Comparison of ENCODE assay signal across 20 cellular contexts in the genomic region with DNA sequence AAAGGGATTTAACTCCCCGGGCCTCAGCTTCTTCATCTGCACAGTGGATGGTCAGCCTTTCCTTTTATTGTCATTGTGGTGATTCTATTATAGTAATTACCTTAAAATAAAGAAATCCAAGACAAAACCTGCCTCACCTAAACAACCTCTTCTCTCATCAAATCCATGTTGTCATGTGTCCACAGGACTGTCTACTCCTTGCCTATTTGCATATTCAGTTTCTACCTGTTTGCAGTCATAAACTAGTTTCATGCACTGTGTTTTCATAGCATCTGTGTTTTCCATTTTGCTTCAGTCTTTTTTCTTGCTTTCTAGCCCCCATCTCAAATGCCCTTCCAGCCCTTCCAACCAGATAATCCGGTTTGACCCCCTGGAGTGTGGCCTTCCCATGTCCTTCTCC. TPM values are rescaled to one million over a fixed set of nuclear protein-coding genes. Genes with fewer than 3 reads are reported as not detected.
DNase-seq lines count a peak whose midpoint lies in the region; ATAC-seq lines count a peak whose summit lies in the region.
"Had no signal": no experiment of that assay in that cellular context is flagged by ENCODE, and none has a peak within 500 bp of the region (broad histone marks: within the 10 kb centered on the region; RNA-seq: fewer than 3 reads in every experiment).

No MANE protein-coding gene starts in this region.

- H3K27ac Mint-ChIP-seq in activated T-cell treated with anti-CD3 and anti-CD28 coated beads, Interleukin-2, amount 50 U/mL, for 24 hours: peak overlapping the region; percentile 82
- peak overlapping the region; percentile 5 to 59 (median 53) for H3K27ac Mint-ChIP-seq in IgD-negative memory B cell
- H3K27ac Mint-ChIP-seq in activated naive CD8-positive, alpha-beta T cell: peak overlapping the region; percentile 95
- peak overlapping the region; percentile 79 for H3K27ac Mint-ChIP-seq in stimulated activated effector memory CD8-positive, alpha-beta T cell treated with anti-CD3 and anti-CD28 coated beads, Interleukin-12 subunit alpha, Interleukin-12 subunit beta, amount 100 ng/mL, for 72 hours
- H3K27ac Mint-ChIP-seq: mesothelial cell of epicardium had no signal

- H3K4me1 Mint-ChIP-seq in activated T-cell treated with anti-CD3 and anti-CD28 coated beads, Interleukin-2, amount 50 U/mL, for 24 hours (ENCODE audit: low read depth): peaks cover 70% of the 10 kb centered on the region
- peaks cover 22 to 41% (median 38%) of the 10 kb centered on the region in 3 donors for H3K4me1 Mint-ChIP-seq in IgD-negative memory B cell
- H3K4me1 Mint-ChIP-seq in activated naive CD8-positive, alpha-beta T cell (ENCODE audit: low read depth): peaks cover 47% of the 10 kb centered on the region
- H3K4me1 Mint-ChIP-seq in stimulated activated effector memory CD8-positive, alpha-beta T cell treated with anti-CD3 and anti-CD28 coated beads, Interleukin-12 subunit alpha, Interleukin-12 subunit beta, amount 100 ng/mL, for 72 hours: peaks cover 47% of the 10 kb centered on the region

- H3K27me3 Mint-ChIP-seq in activated T-cell treated with anti-CD3 and anti-CD28 coated beads, Interleukin-2, amount 50 U/mL, for 24 hours: no peaks in the 10 kb centered on the region
- H3K27me3 Mint-ChIP-seq in IgD-negative memory B cell: no peaks in the 10 kb centered on the region
- H3K27me3 Mint-ChIP-seq in activated naive CD8-positive, alpha-beta T cell: no peaks in the 10 kb centered on the region

- H3K4me3 Mint-ChIP-seq in activated T-cell treated with anti-CD3 and anti-CD28 coated beads, Interleukin-2, amount 50 U/mL, for 24 hours: no peak overlapping the region
- peak overlapping the region in 2 of 4 donors; percentile 0 to 53 for H3K4me3 Mint-ChIP-seq in IgD-negative memory B cell
- no peak overlapping the region for H3K4me3 Mint-ChIP-seq in activated naive CD8-positive, alpha-beta T cell
- H3K4me3 Mint-ChIP-seq in stimulated activated effector memory CD8-positive, alpha-beta T cell treated with anti-CD3 and anti-CD28 coated beads, Interleukin-12 subunit alpha, Interleukin-12 subunit beta, amount 100 ng/mL, for 72 hours: no peak overlapping the region
- H3K4me3 Mint-ChIP-seq: mesothelial cell of epicardium, neural crest cell had no signal

- H3K36me3 Mint-ChIP-seq in activated T-cell treated with anti-CD3 and anti-CD28 coated beads, Interleukin-2, amount 50 U/mL, for 24 hours (ENCODE audit: low read depth): peaks cover 97% of the 10 kb centered on the region
- peaks cover 7% of the 10 kb centered on the region for H3K36me3 Mint-ChIP-seq in IgD-negative memory B cell
- H3K36me3 Mint-ChIP-seq in activated naive CD8-positive, alpha-beta T cell: peaks cover 6% of the 10 kb centered on the region
- H3K36me3 Mint-ChIP-seq in stimulated activated effector memory CD8-positive, alpha-beta T cell treated with anti-CD3 and anti-CD28 coated beads, Interleukin-12 subunit alpha, Interleukin-12 subunit beta, amount 100 ng/mL, for 72 hours: peaks cover 98% of the 10 kb centered on the region
- H3K36me3 Mint-ChIP-seq: mesothelial cell of epicardium had no signal

- no peak for DNase-seq in activated T-cell treated with anti-CD3 and anti-CD28 coated beads, Interleukin-2, amount 50 U/mL, for 24 hours
- DNase-seq in activated T-cell treated with anti-CD3 and anti-CD28 coated beads for 4 hours (no peak), mesenteric fat pad (ENCODE audit: low spot score) (no peak), NCI-H1105 treated with DMSO at 0.1 percent for 48 hours (lab: John Stamatoyannopoulos, UW) (no peak), cerebellar nuclear complex (lab: John Stamatoyannopoulos, UW) (no peak)
- DNase-seq in stimulated activated effector memory CD8-positive, alpha-beta T cell treated with anti-CD3 and anti-CD28 coated beads, Interleukin-12 subunit alpha, Interleukin-12 subunit beta, amount 100 ng/mL, for 72 hours (ENCODE audit: low spot score in 2 of 2): no peak
- DNase-seq: ACHN; activated CD4-positive, alpha-beta T cell treated with anti-CD3 and anti-CD28 coated beads, Interleukin-2, amount 50 U/mL, for 48 hours; DMS53; GM23248; left colon; MV-4-11; NCI-H2029 treated with DMSO at 0.1 percent for 48 hours; psoas muscle; stimulated activated CD4-positive, alpha-beta T cell treated with anti-CD3 and anti-CD28 coated beads, Interleukin-2, amount 100 ng/mL, for 48 hours had no signal

- H3K9me3 Mint-ChIP-seq in activated T-cell treated with anti-CD3 and anti-CD28 coated beads, Interleukin-2, amount 50 U/mL, for 24 hours: no peaks in the 10 kb centered on the region
- H3K9me3 Mint-ChIP-seq in IgD-negative memory B cell: no peaks in the 10 kb centered on the region
- H3K9me3 Mint-ChIP-seq in activated naive CD8-positive, alpha-beta T cell (ENCODE audit: low read depth): no peaks in the 10 kb centered on the region
- H3K9me3 Mint-ChIP-seq in stimulated activated effector memory CD8-positive, alpha-beta T cell treated with anti-CD3 and anti-CD28 coated beads, Interleukin-12 subunit alpha, Interleukin-12 subunit beta, amount 100 ng/mL, for 72 hours: no peaks in the 10 kb centered on the region
- H3K9me3 Mint-ChIP-seq: mesothelial cell of epicardium, neural crest cell had no signal

- ATAC-seq in stimulated activated effector memory CD8-positive, alpha-beta T cell treated with anti-CD3 and anti-CD28 coated beads, Interleukin-12 subunit alpha, Interleukin-12 subunit beta, amount 100 ng/mL, for 72 hours: no peak
- ATAC-seq: K562, left colon, psoas muscle had no signal

RNA-seq across cellular contexts. Expression of gene CPNE2, which starts 44.3 kb away (rescaled TPM):
- polyA plus RNA-seq in IgD-negative memory B cell: 2.0 TPM
- 60.1 TPM for total RNA-seq in mesenteric fat pad

RNA-seq across cellular contexts. Expression of gene NLRC5, which starts 58.7 kb away (rescaled TPM):
- 134 TPM for polyA plus RNA-seq in IgD-negative memory B cell
- 63.9 TPM for total RNA-seq in mesenteric fat pad
- polyA plus RNA-seq: K562 had no signal
